In genomic region chr13:54611400-54611799, GRCh38 we compare ENCODE assay signal across 16 cellular contexts.
DNase-seq lines count a peak whose midpoint lies in the region; ATAC-seq and TF ChIP-seq lines count a peak whose summit lies in the region.
"Had no signal": no experiment of that assay in that cellular context is flagged by ENCODE, and none has a peak within 500 bp of the region (broad histone marks: within the 10 kb centered on the region; RNA-seq: fewer than 3 reads in every experiment).

No MANE protein-coding gene starts in this region.

- no peak overlapping the region for H3K18ac ChIP-seq in neuronal stem cell (ENCODE audit: low read length)

- H2BK12ac ChIP-seq in neuronal stem cell (ENCODE audit: low read length): no peak overlapping the region

- H3K79me1 ChIP-seq in neuronal stem cell (ENCODE audit: low read depth, low read length): no peaks in the 10 kb centered on the region

- H3K27me3 Mint-ChIP-seq in GM23338 (ENCODE audit: insufficient read depth, low read depth, poor library complexity) (peaks cover 2% of the 10 kb centered on the region), progenitor cell of endocrine pancreas (no peaks in the 10 kb centered on the region)
- H3K27me3 Mint-ChIP-seq: B cell had no signal

- H3K79me2 ChIP-seq in GM23338 (replicated peaks; ENCODE audit: insufficient read depth) (no peaks in the 10 kb centered on the region), OCI-LY3 (ENCODE audit: low read length) (no peaks in the 10 kb centered on the region)

- H3K36me3 Mint-ChIP-seq in GM23338 (ENCODE audit: low read depth) (no peaks in the 10 kb centered on the region), progenitor cell of endocrine pancreas (ENCODE audit: insufficient read depth) (no peaks in the 10 kb centered on the region)
- H3K36me3 Mint-ChIP-seq: CD8-positive, alpha-beta T cell had no signal

- no peaks in the 10 kb centered on the region for H3K36me3 ChIP-seq in GM23338 (ENCODE audit: insufficient read depth)
- H3K36me3 ChIP-seq in OCI-LY3 (replicated peaks; ENCODE audit: low read depth, low read length): no peaks in the 10 kb centered on the region
- no peaks in the 10 kb centered on the region for H3K36me3 ChIP-seq in neuronal stem cell (replicated peaks in 1 of 2; ENCODE audit: control insufficient read depth in 2 of 2, insufficient read depth in 2 of 2, low read length in 2 of 2)
- H3K36me3 ChIP-seq in tibial artery: no peaks in the 10 kb centered on the region
- H3K36me3 ChIP-seq: BLaER1 treated with 17β-estradiol and CSF1 and Interleukin-3, amounts not matched to agents 10 nM and 100 nM had no signal

- no peak overlapping the region for H4K91ac ChIP-seq in neuronal stem cell (ENCODE audit: low read depth, low read length, poor library complexity)

- H3K27me3 ChIP-seq in GM23338 (ENCODE audit: insufficient read depth) (no peaks in the 10 kb centered on the region), OCI-LY3 (ENCODE audit: low read depth, low read length) (no peaks in the 10 kb centered on the region), neuronal stem cell (ENCODE audit: control insufficient read depth in 3 of 3, insufficient read depth in 3 of 3, low read depth in 1 of 3, low read length in 3 of 3) (no peaks in the 10 kb centered on the region), tibial artery (no peaks in the 10 kb centered on the region)
- H3K27me3 ChIP-seq: BLaER1 treated with 17β-estradiol and CSF1 and Interleukin-3, amounts not matched to agents 10 nM and 100 nM had no signal

- H3K9me3 Mint-ChIP-seq in GM23338 (no peaks in the 10 kb centered on the region), progenitor cell of endocrine pancreas (ENCODE audit: low read depth) (no peaks in the 10 kb centered on the region)

- H3K4me3 Mint-ChIP-seq in GM23338 (no peak overlapping the region), progenitor cell of endocrine pancreas (ENCODE audit: low read depth) (no peak overlapping the region)
- H3K4me3 Mint-ChIP-seq: B cell; CD8-positive, alpha-beta T cell; HFFc6 had no signal

- intact Hi-C loops in tibial artery (cut with DNase I; ENCODE audit: low total_unique reads): no loop called here

- DNase-seq in GM23338 (ENCODE audit: low spot score): peak; percentile 24
- peak; percentile 14 for DNase-seq in iPS-NIHi11 (ENCODE audit: low spot score)
- no peak for DNase-seq in neuronal stem cell (ENCODE audit: low spot score)
- no peak for DNase-seq in progenitor cell of endocrine pancreas (ENCODE audit: low spot score, unreplicated experiment)
- no peak for DNase-seq in tibial artery
- DNase-seq: Calu3; CD8-positive, alpha-beta T cell; DMS79 treated with DMSO at 0.1 percent for 48 hours; HCEC 1CT; HFFc6; IMR-90 had no signal

- H3F3A ChIP-seq in GM23338 (replicated peaks; ENCODE audit: low read depth): no peaks in the 10 kb centered on the region

- peaks cover 3% of the 10 kb centered on the region; the same call in 2 of the 3 replicates for H3K4me1 Mint-ChIP-seq in GM23338
- H3K4me1 Mint-ChIP-seq in progenitor cell of endocrine pancreas (ENCODE audit: low read depth): peaks cover 3% of the 10 kb centered on the region
- H3K4me1 Mint-ChIP-seq: B cell had no signal

- no peaks in the 10 kb centered on the region for H3K9me2 ChIP-seq in GM23338 (ENCODE audit: insufficient read depth)

- H2AFZ ChIP-seq in GM23338: no peak overlapping the region
- 0 out of 2 replicates have a peak overlapping the region, but pooled peaks have one; percentile 5 for H2AFZ ChIP-seq in OCI-LY3 (ENCODE audit: low read depth, low read length)
- peak overlapping the region; percentile 56 for H2AFZ ChIP-seq in neuronal stem cell (ENCODE audit: low read length)

- H3K27ac Mint-ChIP-seq in GM23338: no peak overlapping the region
- H3K27ac Mint-ChIP-seq in progenitor cell of endocrine pancreas: no peak overlapping the region
- H3K27ac Mint-ChIP-seq: B cell; CD8-positive, alpha-beta T cell; HFFc6 had no signal

- no peak overlapping the region for H3K14ac ChIP-seq in neuronal stem cell (ENCODE audit: low read length)

- H3K4me3 ChIP-seq in GM23338: no peak overlapping the region
- H3K4me3 ChIP-seq in OCI-LY3 (ENCODE audit: low read length): no peak overlapping the region
- no peak overlapping the region for H3K4me3 ChIP-seq in neuronal stem cell (ENCODE audit: low read length in 2 of 2)
- no peak overlapping the region for H3K4me3 ChIP-seq in tibial artery
- H3K4me3 ChIP-seq: BLaER1 treated with 17β-estradiol and CSF1 and Interleukin-3, amounts not matched to agents 10 nM and 100 nM; GM12878 had no signal

- H3K9me3 ChIP-seq in OCI-LY3 (ENCODE audit: insufficient read depth, low read length): no peaks in the 10 kb centered on the region
- no peaks in the 10 kb centered on the region for H3K9me3 ChIP-seq in neuronal stem cell (replicated peaks in 1 of 2; ENCODE audit: control insufficient read depth in 2 of 2, insufficient read depth in 1 of 2, low read depth in 1 of 2, low read length in 2 of 2)
- no peaks in the 10 kb centered on the region for H3K9me3 ChIP-seq in tibial artery
- H3K9me3 ChIP-seq: BLaER1 treated with 17β-estradiol and CSF1 and Interleukin-3, amounts not matched to agents 10 nM and 100 nM had no signal

- TF ChIP-seq CTCF in GM23338 (conservative IDR thresholded peaks at IDR 0.05; ENCODE audit: low read depth in 2 of 2) (no peak), OCI-LY3 (IDR thresholded peaks at IDR 0.05; ENCODE audit: low read depth, low read length) (no peak), progenitor cell of endocrine pancreas (IDR thresholded peaks at IDR 0.05; ENCODE audit: unreplicated experiment) (no peak), tibial artery (IDR thresholded peaks at IDR 0.05) (no peak)

- no peak overlapping the region for H2BK15ac ChIP-seq in neuronal stem cell (ENCODE audit: low read length)

- no peak overlapping the region for H2BK120ac ChIP-seq in neuronal stem cell (ENCODE audit: low read depth, low read length)

- no peak overlapping the region for H3K4ac ChIP-seq in neuronal stem cell (ENCODE audit: low read length)

- no peak overlapping the region for H3K4me2 ChIP-seq in GM23338
- no peak overlapping the region for H3K4me2 ChIP-seq in OCI-LY3 (ENCODE audit: low read length)
- H3K4me2 ChIP-seq in neuronal stem cell (ENCODE audit: insufficient read depth, low read length, poor library complexity, severe bottlenecking): no peak overlapping the region
- H3K4me2 ChIP-seq: BLaER1 treated with 17β-estradiol and CSF1 and Interleukin-3, amounts not matched to agents 10 nM and 100 nM had no signal

- H3K9ac ChIP-seq in OCI-LY3 (ENCODE audit: low read length) (no peak overlapping the region), neuronal stem cell (ENCODE audit: low read depth, low read length, poor library complexity) (no peak overlapping the region)
- H3K9ac ChIP-seq: BLaER1 treated with 17β-estradiol and CSF1 and Interleukin-3, amounts not matched to agents 10 nM and 100 nM had no signal

- H3K23ac ChIP-seq in neuronal stem cell (ENCODE audit: low read depth, low read length, poor library complexity): no peak overlapping the region

- no CpG with 5 or more reads among the region's 5 CpGs for WGBS in neuronal stem cell (ENCODE audit: extremely low coverage in 2 of 2, insufficient read length in 2 of 2, insufficient replicate concordance in 1 of 2), 2 donors

- no peak overlapping the region for H3K27ac ChIP-seq in GM23338 (ENCODE audit: low read depth)
- no peak overlapping the region for H3K27ac ChIP-seq in OCI-LY3 (ENCODE audit: low read length)
- no peak overlapping the region for H3K27ac ChIP-seq in neuronal stem cell (replicated peaks; ENCODE audit: low read length)
- H3K27ac ChIP-seq in tibial artery: no peak overlapping the region
- H3K27ac ChIP-seq: BLaER1 treated with 17β-estradiol and CSF1 and Interleukin-3, amounts not matched to agents 10 nM and 100 nM had no signal

- ATAC-seq in GM23338: peak; percentile 42
- ATAC-seq in HG03045 (IDR thresholded peaks at IDR 0.05; ENCODE audit: unreplicated experiment): no peak
- ATAC-seq: CD8-positive, alpha-beta T cell; GM12878 had no signal

- no peak overlapping the region for H2AK5ac ChIP-seq in neuronal stem cell (ENCODE audit: low read depth, low read length)

- H4K20me1 ChIP-seq in GM23338 (replicated peaks; ENCODE audit: insufficient read depth) (no peaks in the 10 kb centered on the region), OCI-LY3 (ENCODE audit: insufficient read depth, low read length) (no peaks in the 10 kb centered on the region)
- H4K20me1 ChIP-seq: BLaER1 treated with 17β-estradiol and CSF1 and Interleukin-3, amounts not matched to agents 10 nM and 100 nM had no signal

- 0 out of 2 replicates have a peak, but pooled peaks cover 6% of the 10 kb centered on the region for H3K4me1 ChIP-seq in GM23338 (ENCODE audit: insufficient read depth)
- no peaks in the 10 kb centered on the region for H3K4me1 ChIP-seq in OCI-LY3 (ENCODE audit: low read length)
- H3K4me1 ChIP-seq in neuronal stem cell (ENCODE audit: control insufficient read depth in 2 of 2, insufficient read depth in 1 of 2, low read depth in 1 of 2, low read length in 2 of 2): peaks cover 0 to 2% of the 10 kb centered on the region in 2 donors
- no peaks in the 10 kb centered on the region for H3K4me1 ChIP-seq in tibial artery
- H3K4me1 ChIP-seq: BLaER1 treated with 17β-estradiol and CSF1 and Interleukin-3, amounts not matched to agents 10 nM and 100 nM had no signal

- no peak overlapping the region for H2BK5ac ChIP-seq in neuronal stem cell (ENCODE audit: low read length)

- H4K8ac ChIP-seq in neuronal stem cell (ENCODE audit: low read depth, low read length): no peak overlapping the region

TF ChIP-seq in GM23338, 12 proteins besides CTCF, POLR2A, EP300 and RAD21 (continues in another document):
- no peak for TF ChIP-seq ZNF114 (CRISPR knock-in tag; IDR thresholded peaks at IDR 0.05)
- no peak for TF ChIP-seq EZH2phosphoT487 (IDR thresholded peaks at IDR 0.05; ENCODE audit: unreplicated experiment)
- TF ChIP-seq ZNF331 (CRISPR knock-in tag; IDR thresholded peaks at IDR 0.05; ENCODE audit: low read depth): no peak
- no peak for TF ChIP-seq CREB1 (CRISPR knock-in tag; IDR thresholded peaks at IDR 0.05; ENCODE audit: low read depth)
- TF ChIP-seq ETS1 (IDR thresholded peaks at IDR 0.05): no peak
- no peak for TF ChIP-seq EZH2 (IDR thresholded peaks at IDR 0.05; ENCODE audit: low read depth, unreplicated experiment)
- no peak for TF ChIP-seq JUNB (IDR thresholded peaks at IDR 0.05; ENCODE audit: unreplicated experiment)

Comparison
In these comparisons a context has a peak if more than half of its experiments do, and no peak if none do; other contexts are left out.
1. DNase-seq: peak in GM23338 (single experiment) and iPS-NIHi11 (single experiment); none in neuronal stem cell (single experiment), progenitor cell of endocrine pancreas (single experiment) and tibial artery (0 of 2).